ENCODE assay signal across 2 cellular contexts in the genomic region with DNA sequence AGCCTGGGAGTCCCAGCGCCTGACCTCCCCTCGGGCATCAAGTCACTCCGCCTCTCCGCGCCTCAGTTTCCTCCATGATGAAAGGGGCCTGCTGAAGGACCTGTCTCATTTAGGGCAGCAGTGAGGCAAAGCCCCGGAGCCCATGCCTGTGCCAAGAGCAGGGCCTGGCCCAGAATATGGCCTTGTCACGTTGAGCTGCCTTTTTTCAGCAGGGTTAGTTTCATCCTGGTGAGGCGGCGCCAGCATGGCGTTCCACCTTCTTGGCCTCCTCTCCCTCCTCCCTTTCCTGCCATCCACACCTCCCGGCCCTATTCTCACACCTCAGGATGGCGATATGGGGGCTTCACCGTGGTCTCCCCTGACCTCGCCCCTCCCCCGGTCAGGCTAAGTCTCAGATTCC.
TF ChIP-seq lines count a peak whose summit lies in the region.

No MANE protein-coding gene starts in this region.

TF ChIP-seq in GM23338, 12 proteins besides CTCF, POLR2A, EP300 and RAD21 (continues in another document):
- TF ChIP-seq, protein P1, sequence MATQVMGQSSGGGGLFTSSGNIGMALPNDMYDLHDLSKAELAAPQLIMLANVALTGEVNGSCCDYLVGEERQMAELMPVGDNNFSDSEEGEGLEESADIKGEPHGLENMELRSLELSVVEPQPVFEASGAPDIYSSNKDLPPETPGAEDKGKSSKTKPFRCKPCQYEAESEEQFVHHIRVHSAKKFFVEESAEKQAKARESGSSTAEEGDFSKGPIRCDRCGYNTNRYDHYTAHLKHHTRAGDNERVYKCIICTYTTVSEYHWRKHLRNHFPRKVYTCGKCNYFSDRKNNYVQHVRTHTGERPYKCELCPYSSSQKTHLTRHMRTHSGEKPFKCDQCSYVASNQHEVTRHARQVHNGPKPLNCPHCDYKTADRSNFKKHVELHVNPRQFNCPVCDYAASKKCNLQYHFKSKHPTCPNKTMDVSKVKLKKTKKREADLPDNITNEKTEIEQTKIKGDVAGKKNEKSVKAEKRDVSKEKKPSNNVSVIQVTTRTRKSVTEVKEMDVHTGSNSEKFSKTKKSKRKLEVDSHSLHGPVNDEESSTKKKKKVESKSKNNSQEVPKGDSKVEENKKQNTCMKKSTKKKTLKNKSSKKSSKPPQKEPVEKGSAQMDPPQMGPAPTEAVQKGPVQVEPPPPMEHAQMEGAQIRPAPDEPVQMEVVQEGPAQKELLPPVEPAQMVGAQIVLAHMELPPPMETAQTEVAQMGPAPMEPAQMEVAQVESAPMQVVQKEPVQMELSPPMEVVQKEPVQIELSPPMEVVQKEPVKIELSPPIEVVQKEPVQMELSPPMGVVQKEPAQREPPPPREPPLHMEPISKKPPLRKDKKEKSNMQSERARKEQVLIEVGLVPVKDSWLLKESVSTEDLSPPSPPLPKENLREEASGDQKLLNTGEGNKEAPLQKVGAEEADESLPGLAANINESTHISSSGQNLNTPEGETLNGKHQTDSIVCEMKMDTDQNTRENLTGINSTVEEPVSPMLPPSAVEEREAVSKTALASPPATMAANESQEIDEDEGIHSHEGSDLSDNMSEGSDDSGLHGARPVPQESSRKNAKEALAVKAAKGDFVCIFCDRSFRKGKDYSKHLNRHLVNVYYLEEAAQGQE (IDR thresholded peaks at IDR 0.05; ENCODE audit: unreplicated experiment): no peak
- TF ChIP-seq EZH2 (IDR thresholded peaks at IDR 0.05; ENCODE audit: low read depth, unreplicated experiment) (no peak), EZH2phosphoT487 (IDR thresholded peaks at IDR 0.05; ENCODE audit: unreplicated experiment) (no peak), POLR2AphosphoS5 (IDR thresholded peaks at IDR 0.05; ENCODE audit: low read depth) (no peak), JUNB (IDR thresholded peaks at IDR 0.05; ENCODE audit: unreplicated experiment) (no peak), NANOG (IDR thresholded peaks at IDR 0.05; ENCODE audit: borderline replicate concordance) (no peak), CREB1 (CRISPR knock-in tag; IDR thresholded peaks at IDR 0.05; ENCODE audit: low read depth) (no peak), ZNF331 (CRISPR knock-in tag; IDR thresholded peaks at IDR 0.05; ENCODE audit: low read depth) (no peak), ZNF114 (CRISPR knock-in tag; IDR thresholded peaks at IDR 0.05) (no peak)
- TF ChIP-seq, protein P2, sequence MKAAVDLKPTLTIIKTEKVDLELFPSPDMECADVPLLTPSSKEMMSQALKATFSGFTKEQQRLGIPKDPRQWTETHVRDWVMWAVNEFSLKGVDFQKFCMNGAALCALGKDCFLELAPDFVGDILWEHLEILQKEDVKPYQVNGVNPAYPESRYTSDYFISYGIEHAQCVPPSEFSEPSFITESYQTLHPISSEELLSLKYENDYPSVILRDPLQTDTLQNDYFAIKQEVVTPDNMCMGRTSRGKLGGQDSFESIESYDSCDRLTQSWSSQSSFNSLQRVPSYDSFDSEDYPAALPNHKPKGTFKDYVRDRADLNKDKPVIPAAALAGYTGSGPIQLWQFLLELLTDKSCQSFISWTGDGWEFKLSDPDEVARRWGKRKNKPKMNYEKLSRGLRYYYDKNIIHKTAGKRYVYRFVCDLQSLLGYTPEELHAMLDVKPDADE (IDR thresholded peaks at IDR 0.05): no peak

TF ChIP-seq in WTC11, 78 proteins besides CTCF, POLR2A, EP300 and RAD21:
- TF ChIP-seq ZNF671 (CRISPR knock-in tag; IDR thresholded peaks at IDR 0.05): no peak
- TF ChIP-seq, protein P3, sequence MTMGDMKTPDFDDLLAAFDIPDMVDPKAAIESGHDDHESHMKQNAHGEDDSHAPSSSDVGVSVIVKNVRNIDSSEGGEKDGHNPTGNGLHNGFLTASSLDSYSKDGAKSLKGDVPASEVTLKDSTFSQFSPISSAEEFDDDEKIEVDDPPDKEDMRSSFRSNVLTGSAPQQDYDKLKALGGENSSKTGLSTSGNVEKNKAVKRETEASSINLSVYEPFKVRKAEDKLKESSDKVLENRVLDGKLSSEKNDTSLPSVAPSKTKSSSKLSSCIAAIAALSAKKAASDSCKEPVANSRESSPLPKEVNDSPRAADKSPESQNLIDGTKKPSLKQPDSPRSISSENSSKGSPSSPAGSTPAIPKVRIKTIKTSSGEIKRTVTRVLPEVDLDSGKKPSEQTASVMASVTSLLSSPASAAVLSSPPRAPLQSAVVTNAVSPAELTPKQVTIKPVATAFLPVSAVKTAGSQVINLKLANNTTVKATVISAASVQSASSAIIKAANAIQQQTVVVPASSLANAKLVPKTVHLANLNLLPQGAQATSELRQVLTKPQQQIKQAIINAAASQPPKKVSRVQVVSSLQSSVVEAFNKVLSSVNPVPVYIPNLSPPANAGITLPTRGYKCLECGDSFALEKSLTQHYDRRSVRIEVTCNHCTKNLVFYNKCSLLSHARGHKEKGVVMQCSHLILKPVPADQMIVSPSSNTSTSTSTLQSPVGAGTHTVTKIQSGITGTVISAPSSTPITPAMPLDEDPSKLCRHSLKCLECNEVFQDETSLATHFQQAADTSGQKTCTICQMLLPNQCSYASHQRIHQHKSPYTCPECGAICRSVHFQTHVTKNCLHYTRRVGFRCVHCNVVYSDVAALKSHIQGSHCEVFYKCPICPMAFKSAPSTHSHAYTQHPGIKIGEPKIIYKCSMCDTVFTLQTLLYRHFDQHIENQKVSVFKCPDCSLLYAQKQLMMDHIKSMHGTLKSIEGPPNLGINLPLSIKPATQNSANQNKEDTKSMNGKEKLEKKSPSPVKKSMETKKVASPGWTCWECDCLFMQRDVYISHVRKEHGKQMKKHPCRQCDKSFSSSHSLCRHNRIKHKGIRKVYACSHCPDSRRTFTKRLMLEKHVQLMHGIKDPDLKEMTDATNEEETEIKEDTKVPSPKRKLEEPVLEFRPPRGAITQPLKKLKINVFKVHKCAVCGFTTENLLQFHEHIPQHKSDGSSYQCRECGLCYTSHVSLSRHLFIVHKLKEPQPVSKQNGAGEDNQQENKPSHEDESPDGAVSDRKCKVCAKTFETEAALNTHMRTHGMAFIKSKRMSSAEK (CRISPR knock-in tag; IDR thresholded peaks at IDR 0.05; ENCODE audit: borderline replicate concordance): no peak
- TF ChIP-seq, protein P4, sequence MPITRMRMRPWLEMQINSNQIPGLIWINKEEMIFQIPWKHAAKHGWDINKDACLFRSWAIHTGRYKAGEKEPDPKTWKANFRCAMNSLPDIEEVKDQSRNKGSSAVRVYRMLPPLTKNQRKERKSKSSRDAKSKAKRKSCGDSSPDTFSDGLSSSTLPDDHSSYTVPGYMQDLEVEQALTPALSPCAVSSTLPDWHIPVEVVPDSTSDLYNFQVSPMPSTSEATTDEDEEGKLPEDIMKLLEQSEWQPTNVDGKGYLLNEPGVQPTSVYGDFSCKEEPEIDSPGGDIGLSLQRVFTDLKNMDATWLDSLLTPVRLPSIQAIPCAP (CRISPR knock-in tag; IDR thresholded peaks at IDR 0.05): no peak
- no peak for TF ChIP-seq ETV6 (CRISPR knock-in tag; IDR thresholded peaks at IDR 0.05)
- TF ChIP-seq, protein P5, sequence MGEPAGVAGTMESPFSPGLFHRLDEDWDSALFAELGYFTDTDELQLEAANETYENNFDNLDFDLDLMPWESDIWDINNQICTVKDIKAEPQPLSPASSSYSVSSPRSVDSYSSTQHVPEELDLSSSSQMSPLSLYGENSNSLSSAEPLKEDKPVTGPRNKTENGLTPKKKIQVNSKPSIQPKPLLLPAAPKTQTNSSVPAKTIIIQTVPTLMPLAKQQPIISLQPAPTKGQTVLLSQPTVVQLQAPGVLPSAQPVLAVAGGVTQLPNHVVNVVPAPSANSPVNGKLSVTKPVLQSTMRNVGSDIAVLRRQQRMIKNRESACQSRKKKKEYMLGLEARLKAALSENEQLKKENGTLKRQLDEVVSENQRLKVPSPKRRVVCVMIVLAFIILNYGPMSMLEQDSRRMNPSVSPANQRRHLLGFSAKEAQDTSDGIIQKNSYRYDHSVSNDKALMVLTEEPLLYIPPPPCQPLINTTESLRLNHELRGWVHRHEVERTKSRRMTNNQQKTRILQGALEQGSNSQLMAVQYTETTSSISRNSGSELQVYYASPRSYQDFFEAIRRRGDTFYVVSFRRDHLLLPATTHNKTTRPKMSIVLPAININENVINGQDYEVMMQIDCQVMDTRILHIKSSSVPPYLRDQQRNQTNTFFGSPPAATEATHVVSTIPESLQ (CRISPR knock-in tag; IDR thresholded peaks at IDR 0.05): no peak
- no peak for TF ChIP-seq OVOL2 (CRISPR knock-in tag; IDR thresholded peaks at IDR 0.05; ENCODE audit: borderline replicate concordance)
- no peak for TF ChIP-seq GABPB1 (CRISPR knock-in tag; IDR thresholded peaks at IDR 0.05)
- TF ChIP-seq, protein P6, sequence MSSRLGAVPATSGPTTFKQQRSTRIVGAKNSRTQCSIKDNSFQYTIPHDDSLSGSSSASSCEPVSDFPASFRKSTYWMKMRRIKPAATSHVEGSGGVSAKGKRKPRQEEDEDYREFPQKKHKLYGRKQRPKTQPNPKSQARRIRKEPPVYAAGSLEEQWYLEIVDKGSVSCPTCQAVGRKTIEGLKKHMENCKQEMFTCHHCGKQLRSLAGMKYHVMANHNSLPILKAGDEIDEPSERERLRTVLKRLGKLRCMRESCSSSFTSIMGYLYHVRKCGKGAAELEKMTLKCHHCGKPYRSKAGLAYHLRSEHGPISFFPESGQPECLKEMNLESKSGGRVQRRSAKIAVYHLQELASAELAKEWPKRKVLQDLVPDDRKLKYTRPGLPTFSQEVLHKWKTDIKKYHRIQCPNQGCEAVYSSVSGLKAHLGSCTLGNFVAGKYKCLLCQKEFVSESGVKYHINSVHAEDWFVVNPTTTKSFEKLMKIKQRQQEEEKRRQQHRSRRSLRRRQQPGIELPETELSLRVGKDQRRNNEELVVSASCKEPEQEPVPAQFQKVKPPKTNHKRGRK (CRISPR knock-in tag; IDR thresholded peaks at IDR 0.05; ENCODE audit: borderline replicate concordance): no peak
- no peak for TF ChIP-seq NFYB (CRISPR knock-in tag; conservative IDR thresholded peaks at IDR 0.05; ENCODE audit: low read depth)
- no peak for TF ChIP-seq FOXK1 (CRISPR knock-in tag; IDR thresholded peaks at IDR 0.05)
- no peak for TF ChIP-seq ZNF138 (CRISPR knock-in tag; conservative IDR thresholded peaks at IDR 0.05)
- TF ChIP-seq, protein P7, sequence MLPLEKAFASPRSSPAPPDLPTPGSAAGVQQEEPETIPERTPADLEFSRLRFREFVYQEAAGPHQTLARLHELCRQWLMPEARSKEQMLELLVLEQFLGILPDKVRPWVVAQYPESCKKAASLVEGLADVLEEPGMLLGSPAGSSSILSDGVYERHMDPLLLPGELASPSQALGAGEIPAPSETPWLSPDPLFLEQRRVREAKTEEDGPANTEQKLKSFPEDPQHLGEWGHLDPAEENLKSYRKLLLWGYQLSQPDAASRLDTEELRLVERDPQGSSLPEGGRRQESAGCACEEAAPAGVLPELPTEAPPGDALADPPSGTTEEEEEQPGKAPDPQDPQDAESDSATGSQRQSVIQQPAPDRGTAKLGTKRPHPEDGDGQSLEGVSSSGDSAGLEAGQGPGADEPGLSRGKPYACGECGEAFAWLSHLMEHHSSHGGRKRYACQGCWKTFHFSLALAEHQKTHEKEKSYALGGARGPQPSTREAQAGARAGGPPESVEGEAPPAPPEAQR (CRISPR knock-in tag; IDR thresholded peaks at IDR 0.05): no peak
- no peak for TF ChIP-seq TEAD4 (CRISPR knock-in tag; IDR thresholded peaks at IDR 0.05)
- TF ChIP-seq SP1 (CRISPR knock-in tag; conservative IDR thresholded peaks at IDR 0.05): no peak
- TF ChIP-seq GTF2I (CRISPR knock-in tag; conservative IDR thresholded peaks at IDR 0.05): no peak
- TF ChIP-seq, protein P8, sequence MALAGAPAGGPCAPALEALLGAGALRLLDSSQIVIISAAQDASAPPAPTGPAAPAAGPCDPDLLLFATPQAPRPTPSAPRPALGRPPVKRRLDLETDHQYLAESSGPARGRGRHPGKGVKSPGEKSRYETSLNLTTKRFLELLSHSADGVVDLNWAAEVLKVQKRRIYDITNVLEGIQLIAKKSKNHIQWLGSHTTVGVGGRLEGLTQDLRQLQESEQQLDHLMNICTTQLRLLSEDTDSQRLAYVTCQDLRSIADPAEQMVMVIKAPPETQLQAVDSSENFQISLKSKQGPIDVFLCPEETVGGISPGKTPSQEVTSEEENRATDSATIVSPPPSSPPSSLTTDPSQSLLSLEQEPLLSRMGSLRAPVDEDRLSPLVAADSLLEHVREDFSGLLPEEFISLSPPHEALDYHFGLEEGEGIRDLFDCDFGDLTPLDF (CRISPR knock-in tag; IDR thresholded peaks at IDR 0.05): no peak
- TF ChIP-seq ZNF219 (CRISPR knock-in tag; IDR thresholded peaks at IDR 0.05; ENCODE audit: borderline replicate concordance): no peak
- TF ChIP-seq, protein P9, sequence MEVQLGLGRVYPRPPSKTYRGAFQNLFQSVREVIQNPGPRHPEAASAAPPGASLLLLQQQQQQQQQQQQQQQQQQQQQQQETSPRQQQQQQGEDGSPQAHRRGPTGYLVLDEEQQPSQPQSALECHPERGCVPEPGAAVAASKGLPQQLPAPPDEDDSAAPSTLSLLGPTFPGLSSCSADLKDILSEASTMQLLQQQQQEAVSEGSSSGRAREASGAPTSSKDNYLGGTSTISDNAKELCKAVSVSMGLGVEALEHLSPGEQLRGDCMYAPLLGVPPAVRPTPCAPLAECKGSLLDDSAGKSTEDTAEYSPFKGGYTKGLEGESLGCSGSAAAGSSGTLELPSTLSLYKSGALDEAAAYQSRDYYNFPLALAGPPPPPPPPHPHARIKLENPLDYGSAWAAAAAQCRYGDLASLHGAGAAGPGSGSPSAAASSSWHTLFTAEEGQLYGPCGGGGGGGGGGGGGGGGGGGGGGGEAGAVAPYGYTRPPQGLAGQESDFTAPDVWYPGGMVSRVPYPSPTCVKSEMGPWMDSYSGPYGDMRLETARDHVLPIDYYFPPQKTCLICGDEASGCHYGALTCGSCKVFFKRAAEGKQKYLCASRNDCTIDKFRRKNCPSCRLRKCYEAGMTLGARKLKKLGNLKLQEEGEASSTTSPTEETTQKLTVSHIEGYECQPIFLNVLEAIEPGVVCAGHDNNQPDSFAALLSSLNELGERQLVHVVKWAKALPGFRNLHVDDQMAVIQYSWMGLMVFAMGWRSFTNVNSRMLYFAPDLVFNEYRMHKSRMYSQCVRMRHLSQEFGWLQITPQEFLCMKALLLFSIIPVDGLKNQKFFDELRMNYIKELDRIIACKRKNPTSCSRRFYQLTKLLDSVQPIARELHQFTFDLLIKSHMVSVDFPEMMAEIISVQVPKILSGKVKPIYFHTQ (CRISPR knock-in tag; IDR thresholded peaks at IDR 0.05): no peak
- TF ChIP-seq JAZF1 (CRISPR knock-in tag; IDR thresholded peaks at IDR 0.05): no peak
- no peak for TF ChIP-seq FOXP1 (CRISPR knock-in tag; IDR thresholded peaks at IDR 0.05; ENCODE audit: borderline replicate concordance)
